In genomic region chr7:145633513-145633912, GRCh38 we compare ENCODE assay signal across 1 cellular context.
TF ChIP-seq lines count a peak whose summit lies in the region.

No MANE protein-coding gene starts in this region.

TF ChIP-seq in K562, 482 proteins besides CTCF, POLR2A, EP300 and RAD21 (continued from another document):
- TF ChIP-seq JUND (IDR thresholded peaks at IDR 0.05; ENCODE audit: borderline replicate concordance, low read depth, low read length) (peak; percentile 72), JUND (tag; IDR thresholded peaks at IDR 0.05; ENCODE audit: borderline replicate concordance, low read depth, low read length) (peak; percentile 90; the same call in 2 of the 3 replicates), NR4A1 (CRISPR knock-in tag; IDR thresholded peaks at IDR 0.05) (no peak), NR4A1 (tag; IDR thresholded peaks at IDR 0.05) (no peak), MAFF (IDR thresholded peaks at IDR 0.05; ENCODE audit: low read length) (peak; percentile 78), CHD7 (IDR thresholded peaks at IDR 0.05; ENCODE audit: low read depth, low read length) (no peak), CSDE1 (IDR thresholded peaks at IDR 0.05) (no peak), DDX20 (tag; IDR thresholded peaks at IDR 0.05; ENCODE audit: low read depth) (no peak), NFE2L1 (tag; IDR thresholded peaks at IDR 0.05; ENCODE audit: borderline replicate concordance, low read depth) (peak; percentile 90), FOXA3 (CRISPR knock-in tag; conservative IDR thresholded peaks at IDR 0.05 in 1 of 2, IDR thresholded peaks at IDR 0.05 in 1 of 2) (no peak), MAFK (IDR thresholded peaks at IDR 0.05; ENCODE audit: low read length) (peak; percentile 54; the same call in 1 of the 2 replicates), PATZ1 (CRISPR knock-in tag; IDR thresholded peaks at IDR 0.05; ENCODE audit: borderline replicate concordance) (no peak), HES1 (IDR thresholded peaks at IDR 0.05; ENCODE audit: low read depth) (no peak), BACH1 (tag; IDR thresholded peaks at IDR 0.05) (peak; percentile 88), CREM (IDR thresholded peaks at IDR 0.05; ENCODE audit: low read depth) (no peak), MEF2A (IDR thresholded peaks at IDR 0.05; ENCODE audit: control insufficient read depth, low read depth, low read length) (no peak)
TF ChIP-seq in K562: peak in this region for 17.
